In the genomic region with DNA sequence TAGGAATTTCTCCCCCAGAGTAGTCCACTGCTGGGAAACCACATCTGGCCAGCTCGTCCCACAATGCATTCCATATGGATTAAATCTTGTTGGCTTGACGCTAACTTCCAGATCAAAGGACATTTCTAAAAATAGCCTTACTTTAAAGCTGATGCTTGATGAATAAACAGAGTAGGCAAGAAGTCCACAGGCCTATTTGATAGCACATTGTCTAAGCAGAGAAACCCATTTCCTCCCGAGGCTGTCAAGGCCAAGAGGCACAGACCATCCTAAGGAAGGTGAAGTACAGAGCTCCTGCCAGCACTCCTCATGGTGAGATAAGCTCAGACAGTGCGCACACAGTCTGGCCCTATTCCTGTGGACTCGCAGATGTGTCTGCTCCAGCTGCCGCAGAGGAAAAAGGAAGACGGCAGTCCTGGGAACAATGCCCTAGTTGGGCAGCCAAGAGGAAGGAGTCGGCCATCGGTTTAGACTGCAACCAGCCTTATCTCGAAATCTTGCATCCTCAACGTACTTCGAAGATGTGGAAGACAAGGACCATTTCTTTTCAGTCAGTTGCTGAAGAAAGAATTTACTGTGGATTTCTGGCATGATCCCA, we compare ENCODE assay signal across 1 cellular context.
TF ChIP-seq lines count a peak whose summit lies in the region.

No MANE protein-coding gene starts in this region.

TF ChIP-seq in HepG2, 621 proteins besides CTCF, POLR2A, EP300 and RAD21 (continued from another document and continues in another):
- TF ChIP-seq CCAR2 (optimal IDR thresholded peaks at IDR 0.05; ENCODE audit: low read depth, low read length) (no peak), YEATS2 (CRISPR knock-in tag; IDR thresholded peaks at IDR 0.05; ENCODE audit: borderline replicate concordance) (0 out of 2 replicates have a peak, but pooled peaks have one; percentile 20), NFIC (IDR thresholded peaks at IDR 0.05; ENCODE audit: low read length) (peak; percentile 35; the same call in 1 of the 2 replicates), MAFK (conservative IDR thresholded peaks at IDR 0.05 in 1 of 2, IDR thresholded peaks at IDR 0.05 in 1 of 2; ENCODE audit: low read length in 2 of 2) (no peak), LCORL (IDR thresholded peaks at IDR 0.05) (no peak), LCORL (CRISPR knock-in tag; IDR thresholded peaks at IDR 0.05) (0 out of 2 replicates have a peak, but pooled peaks have one; percentile 22), PITX1 (CRISPR knock-in tag; IDR thresholded peaks at IDR 0.05) (peak; percentile 85), STAT5B (CRISPR knock-in tag; IDR thresholded peaks at IDR 0.05) (no peak), CREM (IDR thresholded peaks at IDR 0.05) (peak; percentile 69), CREM (CRISPR knock-in tag; IDR thresholded peaks at IDR 0.05) (no peak), NR2F1 (CRISPR knock-in tag; IDR thresholded peaks at IDR 0.05) (no peak), ZNF367 (CRISPR knock-in tag; IDR thresholded peaks at IDR 0.05; ENCODE audit: borderline replicate concordance) (no peak), KAT8 (CRISPR knock-in tag; IDR thresholded peaks at IDR 0.05) (0 out of 2 replicates have a peak, but pooled peaks have one; percentile 26), NR3C1 (CRISPR knock-in tag; IDR thresholded peaks at IDR 0.05) (no peak), GFI1 (CRISPR knock-in tag; IDR thresholded peaks at IDR 0.05; ENCODE audit: borderline replicate concordance) (no peak), ELF3 (CRISPR knock-in tag; IDR thresholded peaks at IDR 0.05) (peak; percentile 76), SMAD3 (CRISPR knock-in tag; IDR thresholded peaks at IDR 0.05) (no peak), GATA4 (IDR thresholded peaks at IDR 0.05; ENCODE audit: borderline replicate concordance, low read depth) (peak; percentile 49; the same call in 1 of the 2 replicates), ZNF431 (CRISPR knock-in tag; IDR thresholded peaks at IDR 0.05; ENCODE audit: borderline replicate concordance, low read depth) (no peak), SOX13 (IDR thresholded peaks at IDR 0.05) (0 out of 2 replicates have a peak, but pooled peaks have one; percentile 31), SOX13 (CRISPR knock-in tag; conservative IDR thresholded peaks at IDR 0.05 in 1 of 2, IDR thresholded peaks at IDR 0.05 in 1 of 2) (peak in 1 of 2 experiments; percentile 87; a peak in 2 of 4 replicates), KLF12 (CRISPR knock-in tag; IDR thresholded peaks at IDR 0.05; ENCODE audit: borderline replicate concordance) (no peak), TBX2 (CRISPR knock-in tag; IDR thresholded peaks at IDR 0.05; ENCODE audit: borderline replicate concordance) (peak; percentile 55; the same call in 1 of the 2 replicates), RXRA (CRISPR knock-in tag; IDR thresholded peaks at IDR 0.05) (0 out of 2 replicates have a peak, but pooled peaks have one; percentile 35), HNF4A (CRISPR knock-in tag; IDR thresholded peaks at IDR 0.05) (peak; percentile 81), ZNF256 (CRISPR knock-in tag; conservative IDR thresholded peaks at IDR 0.05) (no peak), FOXA1 (IDR thresholded peaks at IDR 0.05) (no peak), FOXA1 (CRISPR knock-in tag; IDR thresholded peaks at IDR 0.05) (peak; percentile 69), ZNF335 (CRISPR knock-in tag; IDR thresholded peaks at IDR 0.05) (0 out of 2 replicates have a peak, but pooled peaks have one; percentile 22), FOSL2 (CRISPR knock-in tag; IDR thresholded peaks at IDR 0.05) (peak; percentile 50), DPF2 (CRISPR knock-in tag; IDR thresholded peaks at IDR 0.05; ENCODE audit: borderline replicate concordance, low read depth) (peak; percentile 54; the same call in 1 of the 2 replicates), MEF2D (CRISPR knock-in tag; IDR thresholded peaks at IDR 0.05) (peak; percentile 100), CCDC6 (CRISPR knock-in tag; IDR thresholded peaks at IDR 0.05) (no peak), SNAPC2 (CRISPR knock-in tag; IDR thresholded peaks at IDR 0.05) (no peak), ASH2L (IDR thresholded peaks at IDR 0.05; ENCODE audit: insufficient read length, low read depth, low read length) (peak; percentile 74), FOXP1 (IDR thresholded peaks at IDR 0.05) (no peak), FOXP1 (CRISPR knock-in tag; IDR thresholded peaks at IDR 0.05) (peak; percentile 48; the same call in 1 of the 2 replicates), MED1 (CRISPR knock-in tag; IDR thresholded peaks at IDR 0.05) (peak; percentile 87), CHD4 (IDR thresholded peaks at IDR 0.05; ENCODE audit: borderline replicate concordance, low read length) (peak; percentile 51; the same call in 1 of the 2 replicates), ZBTB38 (CRISPR knock-in tag; IDR thresholded peaks at IDR 0.05) (peak; percentile 77), ARNT2 (CRISPR knock-in tag; IDR thresholded peaks at IDR 0.05; ENCODE audit: low read depth) (no peak), SALL1 (CRISPR knock-in tag; IDR thresholded peaks at IDR 0.05) (peak; percentile 43), PHF5A (CRISPR knock-in tag; IDR thresholded peaks at IDR 0.05; ENCODE audit: low read depth, unreplicated experiment) (peak; percentile 54), TARDBP (CRISPR knock-in tag; IDR thresholded peaks at IDR 0.05) (peak; percentile 47; the same call in 1 of the 2 replicates), SOX6 (IDR thresholded peaks at IDR 0.05) (no peak), SOX6 (CRISPR knock-in tag; IDR thresholded peaks at IDR 0.05) (peak; percentile 89), BCL6 (CRISPR knock-in tag; IDR thresholded peaks at IDR 0.05) (peak; percentile 53; the same call in 1 of the 2 replicates), ZMYM4 (CRISPR knock-in tag; IDR thresholded peaks at IDR 0.05) (peak; percentile 53; the same call in 1 of the 2 replicates)
- TF ChIP-seq, protein P1, sequence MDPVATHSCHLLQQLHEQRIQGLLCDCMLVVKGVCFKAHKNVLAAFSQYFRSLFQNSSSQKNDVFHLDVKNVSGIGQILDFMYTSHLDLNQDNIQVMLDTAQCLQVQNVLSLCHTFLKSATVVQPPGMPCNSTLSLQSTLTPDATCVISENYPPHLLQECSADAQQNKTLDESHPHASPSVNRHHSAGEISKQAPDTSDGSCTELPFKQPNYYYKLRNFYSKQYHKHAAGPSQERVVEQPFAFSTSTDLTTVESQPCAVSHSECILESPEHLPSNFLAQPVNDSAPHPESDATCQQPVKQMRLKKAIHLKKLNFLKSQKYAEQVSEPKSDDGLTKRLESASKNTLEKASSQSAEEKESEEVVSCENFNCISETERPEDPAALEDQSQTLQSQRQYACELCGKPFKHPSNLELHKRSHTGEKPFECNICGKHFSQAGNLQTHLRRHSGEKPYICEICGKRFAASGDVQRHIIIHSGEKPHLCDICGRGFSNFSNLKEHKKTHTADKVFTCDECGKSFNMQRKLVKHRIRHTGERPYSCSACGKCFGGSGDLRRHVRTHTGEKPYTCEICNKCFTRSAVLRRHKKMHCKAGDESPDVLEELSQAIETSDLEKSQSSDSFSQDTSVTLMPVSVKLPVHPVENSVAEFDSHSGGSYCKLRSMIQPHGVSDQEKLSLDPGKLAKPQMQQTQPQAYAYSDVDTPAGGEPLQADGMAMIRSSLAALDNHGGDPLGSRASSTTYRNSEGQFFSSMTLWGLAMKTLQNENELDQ (CRISPR knock-in tag; IDR thresholded peaks at IDR 0.05; ENCODE audit: borderline replicate concordance) = no peak
- TF ChIP-seq, protein P2, sequence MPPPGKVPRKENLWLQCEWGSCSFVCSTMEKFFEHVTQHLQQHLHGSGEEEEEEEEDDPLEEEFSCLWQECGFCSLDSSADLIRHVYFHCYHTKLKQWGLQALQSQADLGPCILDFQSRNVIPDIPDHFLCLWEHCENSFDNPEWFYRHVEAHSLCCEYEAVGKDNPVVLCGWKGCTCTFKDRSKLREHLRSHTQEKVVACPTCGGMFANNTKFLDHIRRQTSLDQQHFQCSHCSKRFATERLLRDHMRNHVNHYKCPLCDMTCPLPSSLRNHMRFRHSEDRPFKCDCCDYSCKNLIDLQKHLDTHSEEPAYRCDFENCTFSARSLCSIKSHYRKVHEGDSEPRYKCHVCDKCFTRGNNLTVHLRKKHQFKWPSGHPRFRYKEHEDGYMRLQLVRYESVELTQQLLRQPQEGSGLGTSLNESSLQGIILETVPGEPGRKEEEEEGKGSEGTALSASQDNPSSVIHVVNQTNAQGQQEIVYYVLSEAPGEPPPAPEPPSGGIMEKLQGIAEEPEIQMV (CRISPR knock-in tag; IDR thresholded peaks at IDR 0.05; ENCODE audit: low read depth) = no peak
- TF ChIP-seq, protein P3, sequence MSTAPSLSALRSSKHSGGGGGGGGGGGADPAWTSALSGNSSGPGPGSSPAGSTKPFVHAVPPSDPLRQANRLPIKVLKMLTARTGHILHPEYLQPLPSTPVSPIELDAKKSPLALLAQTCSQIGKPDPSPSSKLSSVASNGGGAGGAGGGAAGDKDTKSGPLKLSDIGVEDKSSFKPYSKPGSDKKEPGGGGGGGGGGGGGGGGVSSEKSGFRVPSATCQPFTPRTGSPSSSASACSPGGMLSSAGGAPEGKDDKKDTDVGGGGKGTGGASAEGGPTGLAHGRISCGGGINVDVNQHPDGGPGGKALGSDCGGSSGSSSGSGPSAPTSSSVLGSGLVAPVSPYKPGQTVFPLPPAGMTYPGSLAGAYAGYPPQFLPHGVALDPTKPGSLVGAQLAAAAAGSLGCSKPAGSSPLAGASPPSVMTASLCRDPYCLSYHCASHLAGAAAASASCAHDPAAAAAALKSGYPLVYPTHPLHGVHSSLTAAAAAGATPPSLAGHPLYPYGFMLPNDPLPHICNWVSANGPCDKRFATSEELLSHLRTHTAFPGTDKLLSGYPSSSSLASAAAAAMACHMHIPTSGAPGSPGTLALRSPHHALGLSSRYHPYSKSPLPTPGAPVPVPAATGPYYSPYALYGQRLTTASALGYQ (CRISPR knock-in tag; IDR thresholded peaks at IDR 0.05) = 0 out of 2 replicates have a peak, but pooled peaks have one; percentile 8
- TF ChIP-seq, protein P4, sequence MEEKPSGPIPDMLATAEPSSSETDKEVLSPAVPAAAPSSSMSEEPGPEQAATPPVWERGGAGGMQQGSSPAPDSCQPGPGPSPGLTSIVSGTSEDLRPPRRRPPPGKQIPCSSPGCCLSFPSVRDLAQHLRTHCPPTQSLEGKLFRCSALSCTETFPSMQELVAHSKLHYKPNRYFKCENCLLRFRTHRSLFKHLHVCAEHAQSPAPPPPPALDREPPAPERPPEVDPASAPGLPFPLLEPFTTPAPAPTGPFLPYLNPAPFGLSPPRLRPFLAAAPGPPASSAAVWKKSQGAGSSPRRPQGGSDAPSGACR (CRISPR knock-in tag; IDR thresholded peaks at IDR 0.05) = no peak
- TF ChIP-seq, protein P5, sequence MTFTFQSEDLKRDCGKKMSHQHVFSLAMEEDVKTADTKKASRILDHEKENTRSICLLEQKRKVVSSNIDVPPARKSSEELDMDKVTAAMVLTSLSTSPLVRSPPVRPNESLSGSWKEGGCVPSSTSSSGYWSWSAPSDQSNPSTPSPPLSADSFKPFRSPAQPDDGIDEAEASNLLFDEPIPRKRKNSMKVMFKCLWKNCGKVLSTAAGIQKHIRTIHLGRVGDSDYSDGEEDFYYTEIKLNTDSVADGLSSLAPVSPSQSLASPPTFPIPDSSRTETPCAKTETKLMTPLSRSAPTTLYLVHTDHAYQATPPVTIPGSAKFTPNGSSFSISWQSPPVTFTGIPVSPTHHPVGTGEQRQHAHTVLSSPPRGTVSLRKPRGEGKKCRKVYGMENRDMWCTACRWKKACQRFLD (CRISPR knock-in tag; IDR thresholded peaks at IDR 0.05; ENCODE audit: borderline replicate concordance) = no peak
- TF ChIP-seq, protein P6, sequence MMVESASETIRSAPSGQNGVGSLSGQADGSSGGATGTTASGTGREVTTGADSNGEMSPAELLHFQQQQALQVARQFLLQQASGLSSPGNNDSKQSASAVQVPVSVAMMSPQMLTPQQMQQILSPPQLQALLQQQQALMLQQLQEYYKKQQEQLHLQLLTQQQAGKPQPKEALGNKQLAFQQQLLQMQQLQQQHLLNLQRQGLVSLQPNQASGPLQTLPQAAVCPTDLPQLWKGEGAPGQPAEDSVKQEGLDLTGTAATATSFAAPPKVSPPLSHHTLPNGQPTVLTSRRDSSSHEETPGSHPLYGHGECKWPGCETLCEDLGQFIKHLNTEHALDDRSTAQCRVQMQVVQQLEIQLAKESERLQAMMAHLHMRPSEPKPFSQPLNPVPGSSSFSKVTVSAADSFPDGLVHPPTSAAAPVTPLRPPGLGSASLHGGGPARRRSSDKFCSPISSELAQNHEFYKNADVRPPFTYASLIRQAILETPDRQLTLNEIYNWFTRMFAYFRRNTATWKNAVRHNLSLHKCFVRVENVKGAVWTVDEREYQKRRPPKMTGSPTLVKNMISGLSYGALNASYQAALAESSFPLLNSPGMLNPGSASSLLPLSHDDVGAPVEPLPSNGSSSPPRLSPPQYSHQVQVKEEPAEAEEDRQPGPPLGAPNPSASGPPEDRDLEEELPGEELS (CRISPR knock-in tag; IDR thresholded peaks at IDR 0.05) = peak; percentile 60
- TF ChIP-seq, protein P7, sequence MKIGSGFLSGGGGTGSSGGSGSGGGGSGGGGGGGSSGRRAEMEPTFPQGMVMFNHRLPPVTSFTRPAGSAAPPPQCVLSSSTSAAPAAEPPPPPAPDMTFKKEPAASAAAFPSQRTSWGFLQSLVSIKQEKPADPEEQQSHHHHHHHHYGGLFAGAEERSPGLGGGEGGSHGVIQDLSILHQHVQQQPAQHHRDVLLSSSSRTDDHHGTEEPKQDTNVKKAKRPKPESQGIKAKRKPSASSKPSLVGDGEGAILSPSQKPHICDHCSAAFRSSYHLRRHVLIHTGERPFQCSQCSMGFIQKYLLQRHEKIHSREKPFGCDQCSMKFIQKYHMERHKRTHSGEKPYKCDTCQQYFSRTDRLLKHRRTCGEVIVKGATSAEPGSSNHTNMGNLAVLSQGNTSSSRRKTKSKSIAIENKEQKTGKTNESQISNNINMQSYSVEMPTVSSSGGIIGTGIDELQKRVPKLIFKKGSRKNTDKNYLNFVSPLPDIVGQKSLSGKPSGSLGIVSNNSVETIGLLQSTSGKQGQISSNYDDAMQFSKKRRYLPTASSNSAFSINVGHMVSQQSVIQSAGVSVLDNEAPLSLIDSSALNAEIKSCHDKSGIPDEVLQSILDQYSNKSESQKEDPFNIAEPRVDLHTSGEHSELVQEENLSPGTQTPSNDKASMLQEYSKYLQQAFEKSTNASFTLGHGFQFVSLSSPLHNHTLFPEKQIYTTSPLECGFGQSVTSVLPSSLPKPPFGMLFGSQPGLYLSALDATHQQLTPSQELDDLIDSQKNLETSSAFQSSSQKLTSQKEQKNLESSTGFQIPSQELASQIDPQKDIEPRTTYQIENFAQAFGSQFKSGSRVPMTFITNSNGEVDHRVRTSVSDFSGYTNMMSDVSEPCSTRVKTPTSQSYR (CRISPR knock-in tag; IDR thresholded peaks at IDR 0.05; ENCODE audit: borderline replicate concordance) = peak; percentile 37; the same call in 1 of the 2 replicates
- TF ChIP-seq, protein P8, sequence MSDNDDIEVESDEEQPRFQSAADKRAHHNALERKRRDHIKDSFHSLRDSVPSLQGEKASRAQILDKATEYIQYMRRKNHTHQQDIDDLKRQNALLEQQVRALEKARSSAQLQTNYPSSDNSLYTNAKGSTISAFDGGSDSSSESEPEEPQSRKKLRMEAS (IDR thresholded peaks at IDR 0.05) = peak; percentile 24; the same call in 1 of the 2 replicates
- TF ChIP-seq, protein P9, sequence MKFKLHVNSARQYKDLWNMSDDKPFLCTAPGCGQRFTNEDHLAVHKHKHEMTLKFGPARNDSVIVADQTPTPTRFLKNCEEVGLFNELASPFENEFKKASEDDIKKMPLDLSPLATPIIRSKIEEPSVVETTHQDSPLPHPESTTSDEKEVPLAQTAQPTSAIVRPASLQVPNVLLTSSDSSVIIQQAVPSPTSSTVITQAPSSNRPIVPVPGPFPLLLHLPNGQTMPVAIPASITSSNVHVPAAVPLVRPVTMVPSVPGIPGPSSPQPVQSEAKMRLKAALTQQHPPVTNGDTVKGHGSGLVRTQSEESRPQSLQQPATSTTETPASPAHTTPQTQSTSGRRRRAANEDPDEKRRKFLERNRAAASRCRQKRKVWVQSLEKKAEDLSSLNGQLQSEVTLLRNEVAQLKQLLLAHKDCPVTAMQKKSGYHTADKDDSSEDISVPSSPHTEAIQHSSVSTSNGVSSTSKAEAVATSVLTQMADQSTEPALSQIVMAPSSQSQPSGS (CRISPR knock-in tag; IDR thresholded peaks at IDR 0.05) = 0 out of 2 replicates have a peak, but pooled peaks have one; percentile 13
